ENCODE assay signal across 20 cellular contexts in genomic region chr9:31847963-31848362, GRCh38.
DNase-seq lines count a peak whose midpoint lies in the region; ATAC-seq, FAIRE-seq and TF ChIP-seq lines count a peak whose summit lies in the region.
"Had no signal": no experiment of that assay in that cellular context is flagged by ENCODE, and none has a peak within 500 bp of the region (broad histone marks: within the 10 kb centered on the region; RNA-seq: fewer than 3 reads in every experiment).

No MANE protein-coding gene starts in this region.

- 51% methylated on average over 1 of the region's 1 CpG for WGBS in HepG2 (ENCODE audit: low lambda C conversion rate)
- 85% methylated on average over 1 of the region's 1 CpG for WGBS in right lobe of liver (ENCODE audit: insufficient coverage, low coverage, low lambda C conversion rate, missing lambda C conversion rate)
- 14% methylated on average over 1 of the region's 1 CpG for WGBS in K562 (ENCODE audit: insufficient coverage, low coverage, missing lambda C conversion rate)

- H3K79me2 ChIP-seq in HepG2 (ENCODE audit: insufficient read depth, low read length) (peaks cover 38% of the 10 kb centered on the region), K562 (ENCODE audit: control insufficient read depth, insufficient read depth, low read length) (peaks cover 28% of the 10 kb centered on the region)

- TF ChIP-seq POLR2A in HepG2 (IDR thresholded peaks at IDR 0.05; ENCODE audit: insufficient read depth in 1 of 2, low read depth in 2 of 2, low read length in 2 of 2) (no peak), right lobe of liver (IDR thresholded peaks at IDR 0.05) (no peak), K562 (conservative IDR thresholded peaks at IDR 0.05) (no peak)

- TF ChIP-seq EP300 in HepG2 (IDR thresholded peaks at IDR 0.05; ENCODE audit: low read depth in 2 of 2, low read length in 2 of 2) (no peak), HepG2 (CRISPR knock-in tag; IDR thresholded peaks at IDR 0.05; ENCODE audit: borderline replicate concordance) (no peak), K562 (IDR thresholded peaks at IDR 0.05; ENCODE audit: low read length) (no peak)

- H3K36me3 ChIP-seq in HepG2 (replicated peaks in 1 of 2; ENCODE audit: control insufficient read depth in 1 of 2, insufficient read depth in 2 of 2, low read length in 2 of 2), result no peaks in the 10 kb centered on the region
- no peaks in the 10 kb centered on the region for H3K36me3 ChIP-seq in right lobe of liver
- H3K36me3 ChIP-seq in K562 (ENCODE audit: control insufficient read depth, insufficient read depth, low read length), result no peaks in the 10 kb centered on the region
- H3K36me3 ChIP-seq: BLaER1 treated with 17β-estradiol and CSF1 and Interleukin-3, amounts not matched to agents 10 nM and 100 nM had no signal

- no peaks in the 10 kb centered on the region for H3K27me3 Mint-ChIP-seq in naive thymus-derived CD8-positive, alpha-beta T cell

- TF ChIP-seq RAD21 in HepG2 (CRISPR knock-in tag; IDR thresholded peaks at IDR 0.05) (no peak), K562 (CRISPR knock-in tag; conservative IDR thresholded peaks at IDR 0.05 in 1 of 2, IDR thresholded peaks at IDR 0.05 in 1 of 2) (no peak)

- DNase-seq in HepG2 (ENCODE audit: low spot score) (peak; percentile 67), right lobe of liver (no peak), OCI-M1 (lab: John Stamatoyannopoulos, UW) (peak; percentile 60), K562 (ENCODE audit: extremely low read depth in 1 of 4, low spot score in 3 of 4) (peak in 1 of 4 experiments; percentile 6), NCI-H1048 (lab: John Stamatoyannopoulos, UW) (no peak), NCI-H748 (lab: John Stamatoyannopoulos, UW; ENCODE audit: unreplicated experiment) (no peak), EL (no peak)
- no peak for DNase-seq in naive thymus-derived CD8-positive, alpha-beta T cell
- DNase-seq: Caco-2; CD4-positive, alpha-beta memory T cell; DMS 273 treated with DMSO at 0.1 percent for 48 hours; H9; NCI-H1105 treated with DMSO at 0.1 percent for 48 hours; NCI-H2081; NCI-H2171; NCI-H524 treated with DMSO at 0.1 percent for 48 hours; T-cell had no signal

- intact Hi-C loops in HepG2 (cut with micrococcal nuclease; ENCODE audit: unreplicated experiment), result loop anchor here (1.0 to 10.0 kb wide), 3 partner anchors 157 to 507 kb away; no protein-coding TSS in a partner anchor
- intact Hi-C loops in right lobe of liver (cut with DNase I), result no loop called here
- intact Hi-C loops in K562 (cut with micrococcal nuclease), result no loop called here

- H3K9ac ChIP-seq in HepG2 (ENCODE audit: insufficient read depth, low read depth, low read length) (peak overlapping the region; percentile 83), K562 (ENCODE audit: insufficient read depth in 1 of 2, low read depth in 2 of 2, low read length in 2 of 2) (peak overlapping the region in 1 of 2 experiments; percentile 76; a peak in 2 of 4 replicates)
- H3K9ac ChIP-seq: BLaER1 treated with 17β-estradiol and CSF1 and Interleukin-3, amounts not matched to agents 10 nM and 100 nM had no signal

- no peak overlapping the region for H3K27ac Mint-ChIP-seq in naive thymus-derived CD8-positive, alpha-beta T cell
- H3K27ac Mint-ChIP-seq: CD4-positive, alpha-beta memory T cell; H9; T-cell had no signal

- CTCF ChIA-PET in HepG2 (lab: Yijun Ruan, JAX; ENCODE audit: low intra/inter-chr PET ratio, low total read pairs), result no interaction called here
- CTCF ChIA-PET in K562 (lab: Yijun Ruan, JAX; ENCODE audit: low intra/inter-chr PET ratio), result no interaction called here

- no peaks in the 10 kb centered on the region for H3K9me3 ChIP-seq in HepG2 (ENCODE audit: low read length)
- no peaks in the 10 kb centered on the region for H3K9me3 ChIP-seq in right lobe of liver
- H3K9me3 ChIP-seq in K562 (replicated peaks; ENCODE audit: control insufficient read depth, insufficient read depth, low read depth, low read length), result no peaks in the 10 kb centered on the region
- H3K9me3 ChIP-seq: Caco-2 had no signal

- H3K4me2 ChIP-seq in HepG2 (ENCODE audit: low read depth, low read length) (peak overlapping the region; percentile 80), K562 (ENCODE audit: insufficient read depth, low read length) (peak overlapping the region; percentile 73; the same call in 1 of the 2 replicates)

- in situ Hi-C loops in HepG2 (cut with HindIII; ENCODE audit: extremely low pct_ligation_motif_present, low pct_unique_long_range_greater_than_20kb), result loop anchor here (10.0 kb wide), 1 partner anchor 397 kb away; no protein-coding TSS in a partner anchor
- in situ Hi-C loops in K562 (cut with MboI), result no loop called here

- FAIRE-seq in HepG2 (lab: Jason Lieb, UNC), result no peak
- FAIRE-seq in K562 (lab: Jason Lieb, UNC), result no peak

- H2AFZ ChIP-seq in HepG2 (ENCODE audit: low read length) (peak overlapping the region; percentile 55), K562 (ENCODE audit: low read depth, low read length) (peak overlapping the region; percentile 84)

- peaks cover 5% of the 10 kb centered on the region; the same call in 1 of the 2 replicates for H4K20me1 ChIP-seq in HepG2 (ENCODE audit: insufficient read depth, low read length)
- no peaks in the 10 kb centered on the region for H4K20me1 ChIP-seq in K562 (replicated peaks; ENCODE audit: control insufficient read depth, insufficient read depth, low read length)
- H4K20me1 ChIP-seq: BLaER1 treated with 17β-estradiol and CSF1 and Interleukin-3, amounts not matched to agents 10 nM and 100 nM had no signal

- TSS peak; percentile 99 for BruUV-seq in HepG2 (replicated peaks; lab: Mats Ljungman, UMichigan)
- BruUV-seq in K562 (replicated peaks; lab: Mats Ljungman, UMichigan), result no TSS peak

- H3K4me1 ChIP-seq in HepG2 (ENCODE audit: insufficient read depth, low read length) (peaks cover 20% of the 10 kb centered on the region), right lobe of liver (no peaks in the 10 kb centered on the region), K562 (replicated peaks in 1 of 2; ENCODE audit: control insufficient read depth in 2 of 2, insufficient read depth in 2 of 2, low read length in 2 of 2) (no peaks in the 10 kb centered on the region; a peak in 1 of 5 replicates)
- H3K4me1 ChIP-seq: Caco-2 had no signal

- no peaks in the 10 kb centered on the region for H3K9me3 Mint-ChIP-seq in naive thymus-derived CD8-positive, alpha-beta T cell
- H3K9me3 Mint-ChIP-seq: H9, T-cell had no signal

- H3K4me1 Mint-ChIP-seq in naive thymus-derived CD8-positive, alpha-beta T cell, result peaks cover 0 to 2% (median 0%) of the 10 kb centered on the region in 4 donors
- H3K4me1 Mint-ChIP-seq: H9, T-cell had no signal

- H3K9me1 ChIP-seq in K562 (ENCODE audit: control insufficient read depth, insufficient read depth, low read length), result no peaks in the 10 kb centered on the region

- H3K27ac ChIP-seq in HepG2 (ENCODE audit: extremely low read length, insufficient read depth, low read length) (peak overlapping the region; percentile 77), right lobe of liver (no peak overlapping the region), K562 (ENCODE audit: extremely low read depth, low read depth, low read length) (peak overlapping the region; percentile 78; the same call in 1 of the 3 replicates)
- H3K27ac ChIP-seq: 22Rv1; BLaER1 treated with 17β-estradiol and CSF1 and Interleukin-3, amounts not matched to agents 10 nM and 100 nM had no signal

- H3K4me3 ChIP-seq in HepG2 (replicated peaks in 1 of 3; ENCODE audit: insufficient read depth in 1 of 3, low read depth in 2 of 3, low read length in 3 of 3), result peak overlapping the region; percentile 72 to 83 (median 78); a peak in 5 of 6 replicates
- H3K4me3 ChIP-seq in right lobe of liver, result no peak overlapping the region
- no peak overlapping the region for H3K4me3 ChIP-seq in K562
- H3K4me3 ChIP-seq: BLaER1 treated with 17β-estradiol and CSF1 and Interleukin-3, amounts not matched to agents 10 nM and 100 nM; GM12878 had no signal

- H3K36me3 Mint-ChIP-seq in naive thymus-derived CD8-positive, alpha-beta T cell, result no peaks in the 10 kb centered on the region
- H3K36me3 Mint-ChIP-seq: CD4-positive, alpha-beta memory T cell; T-cell had no signal

- TF ChIP-seq CTCF in HepG2 (CRISPR knock-in tag; IDR thresholded peaks at IDR 0.05) (no peak), right lobe of liver (IDR thresholded peaks at IDR 0.05) (no peak), K562 (IDR thresholded peaks at IDR 0.05 in 2 of 3, conservative IDR thresholded peaks at IDR 0.05 in 1 of 3; ENCODE audit: insufficient read depth in 2 of 3, low read depth in 1 of 3, low read length in 3 of 3) (no peak)

- POLR2A ChIA-PET in HepG2 (lab: Yijun Ruan, JAX), result interaction anchor here (1.0 to 1.3 kb wide), 7 partner anchors 9 to 537 kb away, joined by 3 to 5 read pairs (median 4); partner anchors contain the start of gene ACO1
- POLR2A ChIA-PET in K562 (lab: Yijun Ruan, JAX), result no interaction called here
- POLR2A ChIA-PET in naive thymus-derived CD8-positive, alpha-beta T cell (lab: Charles Lee), result no interaction called here

- no peak overlapping the region for H3K4me3 Mint-ChIP-seq in naive thymus-derived CD8-positive, alpha-beta T cell
- H3K4me3 Mint-ChIP-seq: CD4-positive, alpha-beta memory T cell; H9; T-cell had no signal

- ATAC-seq in HepG2 (peak; percentile 87), right lobe of liver (no peak), K562 (peak; percentile 63; the same call in 2 of the 3 replicates)
- ATAC-seq in naive thymus-derived CD8-positive, alpha-beta T cell, result no peak
- ATAC-seq: GM12878, T-cell had no signal

- H3K27me3 ChIP-seq in HepG2 (ENCODE audit: control insufficient read depth in 1 of 2, insufficient read depth in 2 of 2, low read length in 2 of 2) (no peaks in the 10 kb centered on the region; a peak in 1 of 5 replicates), right lobe of liver (no peaks in the 10 kb centered on the region), K562 (ENCODE audit: control insufficient read depth in 2 of 2, insufficient read depth in 2 of 2, low read length in 2 of 2) (no peaks in the 10 kb centered on the region)
- H3K27me3 ChIP-seq: BLaER1 treated with 17β-estradiol and CSF1 and Interleukin-3, amounts not matched to agents 10 nM and 100 nM had no signal

TF ChIP-seq in HepG2, 621 proteins besides CTCF, POLR2A, EP300 and RAD21 (continues in another document):
- TF ChIP-seq ZNF234 (CRISPR knock-in tag; conservative IDR thresholded peaks at IDR 0.05), result no peak

TF ChIP-seq in K562, 482 proteins besides CTCF, POLR2A, EP300 and RAD21 (continues in another document):
- TF ChIP-seq SPI1 (IDR thresholded peaks at IDR 0.05; ENCODE audit: borderline replicate concordance, low read depth, low read length), result no peak
- no peak for TF ChIP-seq ZNF436 (CRISPR knock-in tag; IDR thresholded peaks at IDR 0.05)
- TF ChIP-seq YY1 (IDR thresholded peaks at IDR 0.05; ENCODE audit: borderline replicate concordance in 1 of 3, control insufficient read depth in 1 of 3, extremely low read depth in 1 of 3, insufficient read depth in 3 of 3, insufficient read length in 1 of 3, insufficient replicate concordance in 2 of 3, low read depth in 1 of 3, low read length in 2 of 3), result peak in 1 of 3 experiments; percentile 29

Comparison
In these comparisons a context has a peak if more than half of its experiments do, and no peak if none do; other contexts are left out.
1. ATAC-seq: peak in HepG2 (single experiment) and K562 (single experiment); none in right lobe of liver (0 of 4) and naive thymus-derived CD8-positive, alpha-beta T cell (0 of 2).
2. DNase-seq: peak in HepG2 (single experiment) and OCI-M1 (single experiment); none in right lobe of liver (0 of 3), naive thymus-derived CD8-positive, alpha-beta T cell (0 of 10), NCI-H1048 (single experiment), NCI-H748 (single experiment) and EL (single experiment).
3. H3K27ac ChIP-seq: peak in HepG2 (single experiment) and K562 (single experiment); none in right lobe of liver (0 of 3).
4. H3K4me3 ChIP-seq: peak in HepG2 (3 of 3); none in right lobe of liver (0 of 3) and K562 (single experiment).
5. Of the 241 proteins assayed by ChIP-seq in both HepG2 and K562: peak only in HepG2: EHMT2, FOXA3, FOXK1, HMG20A, KAT8, KLF6 and 5 more; only in K562: none; in both: none; in neither: 227; mixed calls (peak in some experiments, not most) for 3.